Comparison of ENCODE assay signal across 33 cellular contexts in genomic region chr15:94704421-94704820, GRCh38.
"Had no signal": no experiment of that assay in that cellular context is flagged by ENCODE, and none has a peak within 500 bp of the region (broad histone marks: within the 10 kb centered on the region; RNA-seq: fewer than 3 reads in every experiment).

No MANE protein-coding gene starts in this region.

- H3K4me3 ChIP-seq: adrenal gland, body of pancreas had no signal

- H3K36me3 ChIP-seq: adrenal gland had no signal

- H3K9me3 ChIP-seq: adrenal gland, body of pancreas had no signal

- H3K27ac ChIP-seq: adrenal gland, body of pancreas had no signal

- H3K27me3 Mint-ChIP-seq: activated CD4-positive, alpha-beta memory T cell treated with anti-CD3 and anti-CD28 coated beads for 36 hours; activated CD8-positive, alpha-beta memory T cell treated with anti-CD3 and anti-CD28 coated beads, Interleukin-2, amount 10 ng/mL, durations not matched to agents 7 days and 5 days had no signal

- DNase-seq: activated CD4-positive, alpha-beta memory T cell treated with anti-CD3 and anti-CD28 coated beads for 36 hours; activated CD4-positive, alpha-beta T cell treated with anti-CD3 and anti-CD28 coated beads for 36 hours; activated CD4-positive, alpha-beta T cell treated with anti-CD3 and anti-CD28 coated beads, Interleukin-2, amount 10 ng/mL, durations not matched to agents 24 days and 14 days; activated CD4-positive, CD25-positive, alpha-beta regulatory T cell; activated CD4-positive, CD25-positive, alpha-beta regulatory T cell treated with anti-CD3 and anti-CD28 coated beads, Interleukin-2, amount 50 U/mL, for 72 hours; activated CD8-positive, alpha-beta memory T cell treated with anti-CD3 and anti-CD28 coated beads, Interleukin-2, amount 10 ng/mL, durations not matched to agents 7 days and 5 days; activated CD8-positive, alpha-beta memory T cell treated with anti-CD3 and anti-CD28 coated beads, Interleukin-2, amount 50 U/mL, for 4 hours; activated CD8-positive, alpha-beta T cell treated with anti-CD3 and anti-CD28 coated beads, Interleukin-2, amount 10 ng/mL, durations not matched to agents 7 days and 5 days; activated effector memory CD4-positive, alpha-beta T cell treated with anti-CD3 and anti-CD28 coated beads, Interleukin-2, amount 50 U/mL, for 16 hours; activated naive CD4-positive, alpha-beta T cell treated with anti-CD3 and anti-CD28 coated beads for 36 hours; activated naive CD8-positive, alpha-beta T cell treated with anti-CD3 and anti-CD28 coated beads for 36 hours; activated naive CD8-positive, alpha-beta T cell treated with anti-CD3 and anti-CD28 coated beads, Interleukin-2, amount 50 U/mL, for 24 hours; activated T-cell treated with anti-CD3 and anti-CD28 coated beads, Interleukin-2, amount 50 U/mL, for 1 hour; activated T-cell treated with anti-CD3 and anti-CD28 coated beads, Interleukin-2, amount 50 U/mL, for 48 hours; adrenal gland; amygdala; aorta; body of pancreas; caudate nucleus; cortex of kidney; effector CD8-positive, alpha-beta T cell; foreskin fibroblast; head of caudate nucleus; T-helper 17 cell; T1000 had no signal

- H3K9me3 Mint-ChIP-seq: activated CD4-positive, alpha-beta T cell treated with anti-CD3 and anti-CD28 coated beads, Interleukin-2, amount 10 ng/mL, durations not matched to agents 24 days and 14 days; activated naive CD4-positive, alpha-beta T cell treated with anti-CD3 and anti-CD28 coated beads for 36 hours; activated naive CD4-positive, alpha-beta T cell treated with anti-CD3 and anti-CD28 coated beads, Interleukin-2, amount 50 U/mL, for 24 hours; activated naive CD8-positive, alpha-beta T cell treated with anti-CD3 and anti-CD28 coated beads for 36 hours; activated naive CD8-positive, alpha-beta T cell treated with anti-CD3 and anti-CD28 coated beads, Interleukin-2, amount 50 U/mL, for 24 hours; activated T-helper 1 cell treated with anti-CD3 and anti-CD28 coated beads, Interleukin-12 subunit alpha, Interleukin-12 subunit beta, Interleukin-2, Interleukin-4 antibody, amounts not matched to agents 30 ng/mL and 10 ng/mL and 1 ng/mL, durations not matched to agents 14 hours and 24 hours and 36 hours; activated T-helper 2 cell treated with anti-CD3 and anti-CD28 coated beads, Interferon-gamma antibody, Interleukin-2, Interleukin-4, amounts not matched to agents 10 μg/mL and 5 μg/mL and 100 μg/mL, durations not matched to agents 14 hours and 24 hours and 36 hours; T-helper 2 cell treated with Interferon-gamma antibody and Interleukin-4, amounts not matched to agents 5 μg/mL and 100 μg/mL, for 36 hours had no signal

- H3K4me1 Mint-ChIP-seq: activated CD4-positive, alpha-beta T cell treated with anti-CD3 and anti-CD28 coated beads for 36 hours; activated CD4-positive, alpha-beta T cell treated with anti-CD3 and anti-CD28 coated beads, Interleukin-2, amount 10 ng/mL, durations not matched to agents 24 days and 14 days; activated CD8-positive, alpha-beta memory T cell treated with anti-CD3 and anti-CD28 coated beads, Interleukin-2, amount 10 ng/mL, durations not matched to agents 7 days and 5 days; activated naive CD4-positive, alpha-beta T cell treated with anti-CD3 and anti-CD28 coated beads, Interleukin-2, amount 50 U/mL, for 24 hours; activated naive CD8-positive, alpha-beta T cell treated with anti-CD3 and anti-CD28 coated beads for 36 hours; activated naive CD8-positive, alpha-beta T cell treated with anti-CD3 and anti-CD28 coated beads, Interleukin-2, amount 50 U/mL, for 24 hours; T-helper 17 cell had no signal

- FAIRE-seq: colon, endometrium, frontal cortex had no signal

- H3K27me3 ChIP-seq: adrenal gland, body of pancreas had no signal

- ATAC-seq: activated CD4-positive, alpha-beta T cell treated with anti-CD3 and anti-CD28 coated beads for 36 hours; activated CD8-positive, alpha-beta memory T cell treated with anti-CD3 and anti-CD28 coated beads, Interleukin-2, amount 10 ng/mL, durations not matched to agents 7 days and 5 days; activated CD8-positive, alpha-beta T cell treated with anti-CD3 and anti-CD28 coated beads, Interleukin-2, amount 10 ng/mL, durations not matched to agents 7 days and 5 days; activated naive CD8-positive, alpha-beta T cell treated with anti-CD3 and anti-CD28 coated beads, Interleukin-2, amount 50 U/mL, for 24 hours; body of pancreas; esophagus mucosa; T-helper 17 cell had no signal

- H3K36me3 Mint-ChIP-seq: activated CD4-positive, alpha-beta memory T cell treated with anti-CD3 and anti-CD28 coated beads for 36 hours; activated CD8-positive, alpha-beta memory T cell treated with anti-CD3 and anti-CD28 coated beads, Interleukin-2, amount 10 ng/mL, durations not matched to agents 7 days and 5 days; activated naive CD4-positive, alpha-beta T cell treated with anti-CD3 and anti-CD28 coated beads, Interleukin-2, amount 50 U/mL, for 24 hours; activated naive CD8-positive, alpha-beta T cell treated with anti-CD3 and anti-CD28 coated beads for 36 hours had no signal

- H3K4me3 Mint-ChIP-seq: activated CD4-positive, alpha-beta memory T cell treated with anti-CD3 and anti-CD28 coated beads for 36 hours; activated CD4-positive, alpha-beta T cell treated with anti-CD3 and anti-CD28 coated beads for 36 hours; activated CD4-positive, alpha-beta T cell treated with anti-CD3 and anti-CD28 coated beads, Interleukin-2, amount 10 ng/mL, durations not matched to agents 24 days and 14 days; activated CD8-positive, alpha-beta memory T cell treated with anti-CD3 and anti-CD28 coated beads, Interleukin-2, amount 10 ng/mL, durations not matched to agents 7 days and 5 days; activated CD8-positive, alpha-beta T cell treated with anti-CD3 and anti-CD28 coated beads, Interleukin-2, amount 10 ng/mL, durations not matched to agents 7 days and 5 days; activated naive CD4-positive, alpha-beta T cell treated with anti-CD3 and anti-CD28 coated beads for 36 hours; activated naive CD4-positive, alpha-beta T cell treated with anti-CD3 and anti-CD28 coated beads, Interleukin-2, amount 50 U/mL, for 24 hours; activated naive CD8-positive, alpha-beta T cell treated with anti-CD3 and anti-CD28 coated beads for 36 hours; activated naive CD8-positive, alpha-beta T cell treated with anti-CD3 and anti-CD28 coated beads, Interleukin-2, amount 50 U/mL, for 24 hours; activated T-helper 1 cell treated with anti-CD3 and anti-CD28 coated beads, Interleukin-12 subunit alpha, Interleukin-12 subunit beta, Interleukin-2, Interleukin-4 antibody, amounts not matched to agents 30 ng/mL and 10 ng/mL and 1 ng/mL, durations not matched to agents 14 hours and 24 hours and 36 hours; T-helper 17 cell; T-helper 2 cell treated with Interferon-gamma antibody and Interleukin-4, amounts not matched to agents 5 μg/mL and 100 μg/mL, for 36 hours had no signal

- H3K27ac Mint-ChIP-seq: activated CD4-positive, alpha-beta memory T cell treated with anti-CD3 and anti-CD28 coated beads for 36 hours; activated CD4-positive, alpha-beta T cell treated with anti-CD3 and anti-CD28 coated beads for 36 hours; activated CD4-positive, alpha-beta T cell treated with anti-CD3 and anti-CD28 coated beads, Interleukin-2, amount 10 ng/mL, durations not matched to agents 24 days and 14 days; activated CD8-positive, alpha-beta memory T cell treated with anti-CD3 and anti-CD28 coated beads, Interleukin-2, amount 10 ng/mL, durations not matched to agents 7 days and 5 days; activated CD8-positive, alpha-beta T cell treated with anti-CD3 and anti-CD28 coated beads, Interleukin-2, amount 10 ng/mL, durations not matched to agents 7 days and 5 days; activated naive CD4-positive, alpha-beta T cell treated with anti-CD3 and anti-CD28 coated beads for 36 hours; activated naive CD4-positive, alpha-beta T cell treated with anti-CD3 and anti-CD28 coated beads, Interleukin-2, amount 50 U/mL, for 24 hours; activated naive CD8-positive, alpha-beta T cell treated with anti-CD3 and anti-CD28 coated beads for 36 hours; activated naive CD8-positive, alpha-beta T cell treated with anti-CD3 and anti-CD28 coated beads, Interleukin-2, amount 50 U/mL, for 24 hours; activated T-helper 1 cell treated with anti-CD3 and anti-CD28 coated beads, Interleukin-12 subunit alpha, Interleukin-12 subunit beta, Interleukin-2, Interleukin-4 antibody, amounts not matched to agents 30 ng/mL and 10 ng/mL and 1 ng/mL, durations not matched to agents 14 hours and 24 hours and 36 hours; activated T-helper 2 cell treated with anti-CD3 and anti-CD28 coated beads, Interferon-gamma antibody, Interleukin-2, Interleukin-4, amounts not matched to agents 10 μg/mL and 5 μg/mL and 100 μg/mL, durations not matched to agents 14 hours and 24 hours and 36 hours; T-helper 17 cell; T-helper 2 cell treated with Interferon-gamma antibody and Interleukin-4, amounts not matched to agents 5 μg/mL and 100 μg/mL, for 36 hours had no signal

- H3K4me1 ChIP-seq: adrenal gland, body of pancreas had no signal
